1 cellular context compared by ENCODE assay signal in genomic region chrX:40209951-40210617, GRCh38.
TF ChIP-seq lines count a peak whose summit lies in the region.

No MANE protein-coding gene starts in this region.

TF ChIP-seq in IMR-90, 13 proteins besides CTCF, POLR2A, EP300 and RAD21 (continued from another document):
- TF ChIP-seq FOS (IDR thresholded peaks at IDR 0.05; ENCODE audit: low read depth, low read length) = no peak
- TF ChIP-seq MXI1 (IDR thresholded peaks at IDR 0.05; ENCODE audit: borderline replicate concordance, low read depth, low read length) = no peak
- TF ChIP-seq RFX5 (IDR thresholded peaks at IDR 0.05; ENCODE audit: low read depth, low read length) = no peak
- TF ChIP-seq USF2 (IDR thresholded peaks at IDR 0.05; ENCODE audit: low read depth, low read length) = no peak
- no peak for TF ChIP-seq RCOR1 (IDR thresholded peaks at IDR 0.05; ENCODE audit: insufficient replicate concordance, low read length)
- no peak for TF ChIP-seq MAFK (IDR thresholded peaks at IDR 0.05; ENCODE audit: low read depth, low read length)
- TF ChIP-seq SMC3 (IDR thresholded peaks at IDR 0.05; ENCODE audit: low read depth, low read length) = no peak
- TF ChIP-seq BHLHE40 (IDR thresholded peaks at IDR 0.05; ENCODE audit: low read depth, low read length) = no peak
- no peak for TF ChIP-seq MAZ (IDR thresholded peaks at IDR 0.05; ENCODE audit: borderline replicate concordance, low read depth, low read length)
- no peak for TF ChIP-seq ELK1 (IDR thresholded peaks at IDR 0.05; ENCODE audit: borderline replicate concordance, low read depth, low read length)
